ENCODE assay signal across 8 cellular contexts in the genomic region with DNA sequence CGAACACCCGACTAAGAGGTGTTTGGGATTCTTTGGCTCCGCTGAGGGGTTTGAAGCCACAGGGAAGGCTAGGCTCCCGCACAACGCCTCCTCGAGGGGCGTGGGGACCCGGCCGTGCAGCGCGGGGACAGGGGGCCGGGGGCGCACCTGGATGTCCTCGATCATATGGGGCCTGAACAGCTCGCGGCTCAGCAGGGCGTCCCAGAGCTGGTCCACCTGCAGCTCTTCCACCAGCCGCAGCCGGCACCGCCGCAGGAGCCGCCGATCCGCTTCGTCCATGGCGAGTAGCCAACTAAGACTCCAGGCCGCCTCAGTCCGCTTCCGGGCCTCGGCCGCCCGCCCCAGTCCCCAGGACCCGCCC.
DNase-seq lines count a peak whose midpoint lies in the region; ATAC-seq lines count a peak whose summit lies in the region.

A gene (minus strand): TSS at position 294 of the 361 bp plus-strand sequence. CDS start 15 bp downstream, at position 279.

- H3K9me3 ChIP-seq in BLaER1 (no peaks in the 10 kb centered on the region), iPS-20b (ENCODE audit: insufficient read depth, low read depth, low read length) (no peaks in the 10 kb centered on the region)

- peak within 1 kb of the TSS; percentile 80 for H3K9ac ChIP-seq in BLaER1
- H3K9ac ChIP-seq in iPS-20b (ENCODE audit: low read depth, low read length), result peak within 1 kb of the TSS; percentile 75; the same call in 1 of the 2 replicates

- H3K27ac ChIP-seq in BLaER1 (peak within 1 kb of the TSS; percentile 85), angular gyrus (ENCODE audit: low read depth, low read length) (peak within 1 kb of the TSS; percentile 100), iPS-20b (ENCODE audit: low read length) (no peak within 1 kb of the TSS), substantia nigra (ENCODE audit: low read depth, low read length, poor library complexity, severe bottlenecking) (peak within 1 kb of the TSS; percentile 98)

- H3K4me1 ChIP-seq in BLaER1 (peaks cover 45% of the 10 kb centered on the region), iPS-20b (ENCODE audit: insufficient read depth, low read length) (peaks cover 2% of the 10 kb centered on the region; the same call in 1 of the 2 replicates)

- H3K4me3 ChIP-seq in BLaER1 (peak within 1 kb of the TSS; percentile 85), iPS-20b (ENCODE audit: low read length) (peak within 1 kb of the TSS; percentile 82)

- ATAC-seq in HG03469 (IDR thresholded peaks at IDR 0.05; ENCODE audit: unreplicated experiment), result peak; percentile 7

- peak within 1 kb of the TSS; percentile 93 for H3K4me2 ChIP-seq in BLaER1

- H4K20me1 ChIP-seq in BLaER1, result peaks cover 13% of the 10 kb centered on the region

- DNase-seq in substantia nigra (lab: John Stamatoyannopoulos, UW) (peak in 1 of 49 donors; percentile 94), T1000 (lab: John Stamatoyannopoulos, UW) (no peak), glomerular visceral epithelial cell (ENCODE audit: extremely low spot score) (no peak), EL (no peak)

- H3K27me3 ChIP-seq in BLaER1 (no peaks in the 10 kb centered on the region), iPS-20b (ENCODE audit: insufficient read depth, low read length) (no peaks in the 10 kb centered on the region)

- H3K36me3 ChIP-seq in BLaER1 (peaks cover under 1% of the 10 kb centered on the region; the same call in 1 of the 2 replicates), iPS-20b (ENCODE audit: insufficient read depth, low read depth, low read length) (no peaks in the 10 kb centered on the region)
